ENCODE assay signal across 9 cellular contexts in genomic region chr3:187736418-187736871, GRCh38. TPM values are rescaled to one million over a fixed set of nuclear protein-coding genes. Genes with fewer than 3 reads are reported as not detected.
DNase-seq lines count a peak whose midpoint lies in the region; ATAC-seq and TF ChIP-seq lines count a peak whose summit lies in the region.
"Had no signal": no experiment of that assay in that cellular context is flagged by ENCODE, and none has a peak within 500 bp of the region (broad histone marks: within the 10 kb centered on the region; RNA-seq: fewer than 3 reads in every experiment).

No MANE protein-coding gene starts in this region.

- CTCF ChIA-PET in CD8-positive, alpha-beta T cell (lab: Charles Lee) = interaction anchor here (0.7 to 10.2 kb wide), 8 partner anchors 8 to 1405 kb away, joined by 3 to 425 read pairs (median 3); partner anchors contain the start of gene BCL6
- CTCF ChIA-PET in GM10248 (lab: Yijun Ruan, JAX) = interaction anchor here (0.8 to 11.9 kb wide), 5 partner anchors 9 to 1410 kb away, joined by 3 to 530 read pairs (median 6); partner anchors contain the start of gene BCL6

- H3K4me1 ChIP-seq in CD8-positive, alpha-beta T cell (ENCODE audit: insufficient read depth, low read length) = peaks cover 8% of the 10 kb centered on the region
- peaks cover 0 to 19% (median 6%) of the 10 kb centered on the region in 4 donors for H3K4me1 ChIP-seq in Peyer's patch
- peaks cover 9% of the 10 kb centered on the region for H3K4me1 ChIP-seq in neural progenitor cell

- H3K9ac ChIP-seq in neural progenitor cell = no peak overlapping the region

- H3K4me1 Mint-ChIP-seq in CD8-positive, alpha-beta T cell (ENCODE audit: low read depth) = peaks cover 32% of the 10 kb centered on the region
- peaks cover 38% of the 10 kb centered on the region for H3K4me1 Mint-ChIP-seq in neural progenitor cell

- no peak overlapping the region for H2AFZ ChIP-seq in neural progenitor cell (replicated peaks)

- TF ChIP-seq POLR2A in Peyer's patch (IDR thresholded peaks at IDR 0.05) = no peak

- DNase-seq in CD8-positive, alpha-beta T cell = no peak
- DNase-seq in Peyer's patch = no peak
- DNase-seq in epithelial cell of esophagus (ENCODE audit: low read depth) = peak; percentile 60
- DNase-seq in neural progenitor cell (ENCODE audit: low spot score) = no peak
- no peak for DNase-seq in GM10248 (ENCODE audit: extremely low spot score)
- no peak for DNase-seq in GM19240 (ENCODE audit: insufficient read length, low spot score)

- no peak for TF ChIP-seq CTCF in CD8-positive, alpha-beta T cell (IDR thresholded peaks at IDR 0.05)
- TF ChIP-seq CTCF in Peyer's patch (IDR thresholded peaks at IDR 0.05) (no peak), epithelial cell of esophagus (IDR thresholded peaks at IDR 0.05; ENCODE audit: insufficient read depth, low read depth, low read length, missing control alignments) (no peak), neural progenitor cell (IDR thresholded peaks at IDR 0.05) (no peak), GM10248 (IDR thresholded peaks at IDR 0.05; ENCODE audit: control extremely low read depth, extremely low read depth, low read depth, missing control alignments) (no peak)

- no peaks in the 10 kb centered on the region for H3K27me3 Mint-ChIP-seq in CD8-positive, alpha-beta T cell (ENCODE audit: low read depth)
- H3K27me3 Mint-ChIP-seq in neural progenitor cell (ENCODE audit: insufficient read depth, low read depth) = peaks cover 5% of the 10 kb centered on the region

- peak overlapping the region; percentile 94 for H3K4me3 Mint-ChIP-seq in CD8-positive, alpha-beta T cell
- H3K4me3 Mint-ChIP-seq in neural progenitor cell = peak overlapping the region; percentile 95

- H3K9me3 ChIP-seq in CD8-positive, alpha-beta T cell (ENCODE audit: low read length) = no peaks in the 10 kb centered on the region
- no peaks in the 10 kb centered on the region for H3K9me3 ChIP-seq in Peyer's patch
- no peaks in the 10 kb centered on the region for H3K9me3 ChIP-seq in neural progenitor cell (ENCODE audit: low read depth)

- peaks cover 43% of the 10 kb centered on the region for H4K20me1 ChIP-seq in neural progenitor cell (ENCODE audit: low read depth)

- H3K27me3 ChIP-seq in CD8-positive, alpha-beta T cell (ENCODE audit: insufficient read depth, low read length) = no peaks in the 10 kb centered on the region
- H3K27me3 ChIP-seq in Peyer's patch (no peaks in the 10 kb centered on the region), neural progenitor cell (peaks cover 26% of the 10 kb centered on the region)

- POLR2A ChIA-PET in CD8-positive, alpha-beta T cell (lab: Charles Lee) = interaction anchor here (0.7 kb wide), 1 partner anchor 431 kb away, joined by 4 read pairs; no protein-coding TSS in a partner anchor
- POLR2A ChIA-PET in GM10248 (lab: Yijun Ruan, JAX) = interaction anchor here (0.7 kb wide), 1 partner anchor 31 kb away, joined by 5 read pairs; no protein-coding TSS in a partner anchor

- H3K4me3 ChIP-seq in CD8-positive, alpha-beta T cell (ENCODE audit: low read depth, low read length) = no peak overlapping the region
- peak overlapping the region in 1 of 4 donors; percentile 59 for H3K4me3 ChIP-seq in Peyer's patch
- H3K4me3 ChIP-seq in epithelial cell of esophagus (ENCODE audit: low read length) = no peak overlapping the region
- no peak overlapping the region for H3K4me3 ChIP-seq in neural progenitor cell

- H3K27ac ChIP-seq in CD8-positive, alpha-beta T cell (ENCODE audit: low read depth, low read length) = no peak overlapping the region
- H3K27ac ChIP-seq in Peyer's patch (peak overlapping the region; percentile 6 to 32 (median 16)), neural progenitor cell (no peak overlapping the region)

- H3K4me2 ChIP-seq in neural progenitor cell = no peak overlapping the region

- peaks cover 28% of the 10 kb centered on the region for H3F3A ChIP-seq in neural progenitor cell (ENCODE audit: low read depth)

- peak overlapping the region; percentile 66 for H3K27ac Mint-ChIP-seq in CD8-positive, alpha-beta T cell
- H3K27ac Mint-ChIP-seq in neural progenitor cell = no peak overlapping the region

- intact Hi-C loops in CD8-positive, alpha-beta T cell (cut with DNase I, micrococcal nuclease) = no loop called here

- ATAC-seq in CD8-positive, alpha-beta T cell = no peak
- ATAC-seq in GM21619 (IDR thresholded peaks at IDR 0.05; ENCODE audit: unreplicated experiment) (no peak), GM18858 (IDR thresholded peaks at IDR 0.05; ENCODE audit: unreplicated experiment) (no peak)

- H3K9me3 Mint-ChIP-seq in CD8-positive, alpha-beta T cell = no peaks in the 10 kb centered on the region
- H3K9me3 Mint-ChIP-seq in neural progenitor cell = no peaks in the 10 kb centered on the region

- H3K36me3 ChIP-seq in CD8-positive, alpha-beta T cell (ENCODE audit: insufficient read depth, low read length) = no peaks in the 10 kb centered on the region
- peaks cover 0 to 22% (median 0%) of the 10 kb centered on the region in 3 donors for H3K36me3 ChIP-seq in Peyer's patch
- no peaks in the 10 kb centered on the region for H3K36me3 ChIP-seq in neural progenitor cell

- peaks cover 28% of the 10 kb centered on the region for H3K36me3 Mint-ChIP-seq in CD8-positive, alpha-beta T cell
- peaks cover 6% of the 10 kb centered on the region for H3K36me3 Mint-ChIP-seq in neural progenitor cell

- no peaks in the 10 kb centered on the region for H3K79me2 ChIP-seq in neural progenitor cell (ENCODE audit: low read depth)

RNA-seq across cellular contexts. Expression of gene BCL6, which starts 8.8 kb away (rescaled TPM):
- 10 to 100 TPM; 89.2 to 93.1 TPM for total RNA-seq in CD8-positive, alpha-beta T cell
- total RNA-seq in Peyer's patch (10 to 100 TPM in 3 of 4 donors, 1 to 10 TPM in 1; 7.4 to 79.2 (median 25.7) TPM), neural progenitor cell (ENCODE audit: low replicate concordance) (14.2 and 20.3 TPM in 2 replicates)

RNA-seq across cellular contexts. Expression of gene RTP2, which starts 34.1 kb away (rescaled TPM):
- total RNA-seq in CD8-positive, alpha-beta T cell = not detected
- not detected for total RNA-seq in Peyer's patch
- total RNA-seq in neural progenitor cell (ENCODE audit: low replicate concordance) = not detected in 2 replicates
- total RNA-seq: glomerular endothelial cell had no signal

Comparison
In these comparisons a context has a peak if more than half of its experiments do, and no peak if none do; other contexts are left out.
1. H3K27ac ChIP-seq: peak in Peyer's patch (4 of 4); none in CD8-positive, alpha-beta T cell (single experiment) and neural progenitor cell (single experiment).